ENCODE assay signal across 9 cellular contexts in genomic region chrX:134186362-134187121, GRCh38. TPM values are rescaled to one million over a fixed set of nuclear protein-coding genes. Genes with fewer than 3 reads are reported as not detected.
DNase-seq lines count a peak whose midpoint lies in the region; ATAC-seq and TF ChIP-seq lines count a peak whose summit lies in the region.
"Had no signal": no experiment of that assay in that cellular context is flagged by ENCODE, and none has a peak within 500 bp of the region (broad histone marks: within the 10 kb centered on the region; RNA-seq: fewer than 3 reads in every experiment).

No MANE protein-coding gene starts in this region.

- H3K27me3 ChIP-seq in esophagus squamous epithelium (no peaks in the 10 kb centered on the region), left lung (peaks cover 0 to 10% of the 10 kb centered on the region in 2 donors)

- intact Hi-C loops in OCI-LY7 (cut with micrococcal nuclease; ENCODE audit: unreplicated experiment) (no loop called here), esophagus squamous epithelium (cut with DNase I) (no loop called here), left lung (cut with DNase I) (no loop called here)

- H3K4me1 Mint-ChIP-seq in naive B cell, result peaks cover 4 to 9% (median 6%) of the 10 kb centered on the region in 3 donors

- H3K27me3 Mint-ChIP-seq in naive B cell, result peaks cover 0 to 18% (median 6%) of the 10 kb centered on the region in 3 donors

- no peaks in the 10 kb centered on the region for H3K36me3 ChIP-seq in OCI-LY7 (ENCODE audit: insufficient read depth, low read length)
- no peaks in the 10 kb centered on the region for H3K36me3 ChIP-seq in esophagus squamous epithelium
- no peaks in the 10 kb centered on the region for H3K36me3 ChIP-seq in left lung

- no peak overlapping the region for H3K27ac Mint-ChIP-seq in naive B cell

- H4K20me1 ChIP-seq in OCI-LY7 (ENCODE audit: insufficient read depth, low read length), result no peaks in the 10 kb centered on the region

- peak; percentile 47 to 60 for DNase-seq in activated CD4-positive, alpha-beta T cell treated with anti-CD3 and anti-CD28 coated beads for 4 hours
- DNase-seq in naive B cell (peak; percentile 18), OCI-LY7 (ENCODE audit: low spot score) (no peak), esophagus squamous epithelium (lab: John Stamatoyannopoulos, UW) (no peak), DMS 273 (lab: John Stamatoyannopoulos, UW; ENCODE audit: unreplicated experiment) (no peak), left lung (no peak)

- TF ChIP-seq CTCF in OCI-LY7 (conservative IDR thresholded peaks at IDR 0.05; ENCODE audit: low read length) (no peak), esophagus squamous epithelium (IDR thresholded peaks at IDR 0.05) (no peak), left lung (IDR thresholded peaks at IDR 0.05) (no peak)

- H3K9me3 Mint-ChIP-seq in naive B cell, result no peaks in the 10 kb centered on the region

- H3K9me2 ChIP-seq in OCI-LY7 (ENCODE audit: insufficient read depth, low read length), result no peaks in the 10 kb centered on the region

- H3K4me3 ChIP-seq in OCI-LY7 (ENCODE audit: low read depth, low read length, poor library complexity, severe bottlenecking) (no peak overlapping the region), esophagus squamous epithelium (no peak overlapping the region), left lung (no peak overlapping the region)
- H3K4me3 ChIP-seq: K562 had no signal

- no TSS peak for BruUV-seq in OCI-LY7 (replicated peaks; lab: Mats Ljungman, UMichigan)

- ATAC-seq in GM19328 (IDR thresholded peaks at IDR 0.05; ENCODE audit: unreplicated experiment) (peak; percentile 73), HG03175 (IDR thresholded peaks at IDR 0.05; ENCODE audit: unreplicated experiment) (peak; percentile 77), naive B cell (ENCODE audit: low read depth in 2 of 2) (peak; percentile 62 to 79), left lung (no peak)
- ATAC-seq: K562 had no signal

- H3K79me2 ChIP-seq in OCI-LY7 (ENCODE audit: insufficient read depth, low read depth, low read length), result no peaks in the 10 kb centered on the region

- H3K9me3 ChIP-seq in OCI-LY7 (ENCODE audit: low read length) (no peaks in the 10 kb centered on the region), esophagus squamous epithelium (no peaks in the 10 kb centered on the region), left lung (no peaks in the 10 kb centered on the region)

- POLR2A ChIA-PET in OCI-LY7 (lab: Charles Lee), result no interaction called here

- peak overlapping the region in 4 of 8 donors; percentile 1 to 57 (median 24) for H3K4me3 Mint-ChIP-seq in naive B cell

- H3K4me1 ChIP-seq in OCI-LY7 (ENCODE audit: insufficient read depth, low read length, poor library complexity, severe bottlenecking), result no peaks in the 10 kb centered on the region
- no peaks in the 10 kb centered on the region for H3K4me1 ChIP-seq in esophagus squamous epithelium
- H3K4me1 ChIP-seq in left lung, result no peaks in the 10 kb centered on the region

- no peaks in the 10 kb centered on the region for H3K36me3 Mint-ChIP-seq in naive B cell

- H3K27ac ChIP-seq in OCI-LY7 (ENCODE audit: low read depth, low read length, poor library complexity, severe bottlenecking), result no peak overlapping the region
- H3K27ac ChIP-seq in esophagus squamous epithelium, result no peak overlapping the region
- no peak overlapping the region for H3K27ac ChIP-seq in left lung

- TF ChIP-seq POLR2A in esophagus squamous epithelium (IDR thresholded peaks at IDR 0.05), result no peak

- whole genome bisulfite sequencing in esophagus squamous epithelium, 2 donors, result 26 to 28% methylated on average over 8 of the region's 8 CpGs

- CTCF ChIA-PET in OCI-LY7 (lab: Charles Lee; ENCODE audit: unreplicated experiment), result no interaction called here

- H2AFZ ChIP-seq in OCI-LY7 (ENCODE audit: low read length), result no peak overlapping the region

- H3K4me2 ChIP-seq in OCI-LY7 (ENCODE audit: low read length), result no peak overlapping the region

RNA-seq across cellular contexts. Expression of gene CCDC160, which starts 50.4 kb away (rescaled TPM):
- not detected for polyA plus RNA-seq in naive B cell (ENCODE audit: low read depth in 6 of 6)
- total RNA-seq in OCI-LY7 (2014; rRNA removed; shearing (Covaris generic)), result not detected in 2 replicates
- total RNA-seq in OCI-LY7 (2022) (not detected in 2 replicates), esophagus squamous epithelium (1 to 10 TPM in 1 of 4 donors, under 1 TPM in 2, not detected in 1; 0.19 to 1.3 (median 0.99) TPM), left lung (under 1 TPM; 0.50 to 0.64 TPM)
- total RNA-seq: K562 had no signal
- polyA plus RNA-seq: K562 had no signal

Comparison
In these comparisons a context has a peak if more than half of its experiments do, and no peak if none do; other contexts are left out.
1. DNase-seq: peak in activated CD4-positive, alpha-beta T cell treated with anti-CD3 and anti-CD28 coated beads for 4 hours (2 of 2) and naive B cell (single experiment); none in OCI-LY7 (single experiment), esophagus squamous epithelium (single experiment), DMS 273 (single experiment) and left lung (0 of 2).